Comparison of ENCODE assay signal across 1 cellular context in genomic region chr19:56099638-56100539, GRCh38.
TF ChIP-seq lines count a peak whose summit lies in the region.

No MANE protein-coding gene starts in this region.

TF ChIP-seq in HEK293, 187 proteins besides CTCF, POLR2A, EP300 and RAD21 (continued from another document):
- TF ChIP-seq ELK4 (IDR thresholded peaks at IDR 0.05; ENCODE audit: borderline replicate concordance, low read depth, low read length) (no peak), ZNF214 (tag by site-specific recombination; IDR thresholded peaks at IDR 0.05; ENCODE audit: borderline replicate concordance) (no peak), ZNF112 (tag by site-specific recombination; IDR thresholded peaks at IDR 0.05) (no peak)
